8 cellular contexts compared by ENCODE assay signal in the genomic region with DNA sequence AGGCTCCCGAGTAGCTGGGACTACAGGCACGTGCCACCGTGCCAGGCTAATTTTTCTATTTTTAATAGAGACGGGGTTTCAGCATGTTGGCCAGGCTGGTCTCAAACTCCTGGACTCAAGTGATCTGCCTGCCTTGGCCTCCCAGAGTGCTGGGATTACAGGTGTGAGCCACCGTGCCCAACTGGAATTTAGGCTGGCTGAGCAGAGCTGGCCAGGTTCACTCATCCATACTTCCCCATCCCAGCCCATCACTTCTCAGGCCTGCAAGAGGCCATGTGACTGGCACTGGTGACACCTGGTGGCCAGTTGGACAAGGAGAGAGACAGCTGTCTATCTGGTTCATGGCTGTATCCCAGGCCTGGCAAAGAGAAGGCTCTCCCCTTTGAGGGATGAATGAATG. TPM values are rescaled to one million over a fixed set of nuclear protein-coding genes. Genes with fewer than 3 reads are reported as not detected.
DNase-seq lines count a peak whose midpoint lies in the region; ATAC-seq and TF ChIP-seq lines count a peak whose summit lies in the region.
"Not testable (repeated sequence)": the region's sequence is repeated elsewhere in the genome, so short reads cannot be mapped to it uniquely, and the experiment has no call there.

No MANE protein-coding gene starts in this region.

- TF ChIP-seq CTCF in AG04449 (IDR thresholded peaks at IDR 0.05; ENCODE audit: insufficient read depth, low read length, missing control alignments): peak; percentile 81
- TF ChIP-seq CTCF in mammary epithelial cell (conservative IDR thresholded peaks at IDR 0.05 in 1 of 2, IDR thresholded peaks at IDR 0.05 in 1 of 2; ENCODE audit: extremely low read depth in 1 of 2, insufficient read depth in 1 of 2, low read depth in 1 of 2, low read length in 2 of 2): peak; percentile 67 to 82
- TF ChIP-seq CTCF in smooth muscle cell (IDR thresholded peaks at IDR 0.05; ENCODE audit: borderline replicate concordance, insufficient read depth, poor library complexity, severe bottlenecking): peak; percentile 66

- H2AFZ ChIP-seq in mammary epithelial cell (ENCODE audit: low read depth, low read length); smooth muscle cell (ENCODE audit: low read depth): not testable (repeated sequence)

- H3K79me2 ChIP-seq in mammary epithelial cell (ENCODE audit: insufficient read depth, low read length); smooth muscle cell (ENCODE audit: low read depth): not testable (repeated sequence)

- BruUV-seq in mammary epithelial cell (replicated peaks; lab: Mats Ljungman, UMichigan): not testable (repeated sequence)

- H4K20me1 ChIP-seq in mammary epithelial cell (ENCODE audit: insufficient read depth, low read length); smooth muscle cell (ENCODE audit: low read depth): not testable (repeated sequence)

- H3K27ac ChIP-seq in mammary epithelial cell (ENCODE audit: insufficient read depth, low read depth, low read length); smooth muscle cell (ENCODE audit: low read depth): not testable (repeated sequence)

- H3K36me3 ChIP-seq in mammary epithelial cell (ENCODE audit: insufficient read depth, low read length); smooth muscle cell (ENCODE audit: low read depth): not testable (repeated sequence)

- POLR2A ChIA-PET in AG04449 (lab: Yijun Ruan, JAX): interaction anchor here (0.7 to 0.8 kb wide), 2 partner anchors 31 to 91 kb away, joined by 3 to 4 read pairs; partner anchors contain the start of gene STING1

- in situ Hi-C loops in mammary epithelial cell (cut with MboI; ENCODE audit: low sequenced_read_pairs in 2 of 2): not testable (repeated sequence)

- CTCF ChIA-PET in AG04449 (lab: Yijun Ruan, JAX): interaction anchor here (0.7 to 14.1 kb wide), 24 partner anchors 10 to 175 kb away, joined by 3 to 730 read pairs (median 4); partner anchors contain the start of genes DNAJC18 and STING1
- CTCF ChIA-PET in mammary epithelial cell (lab: Charles Lee; ENCODE audit: low non-redundant PET): interaction anchor here (0.6 to 0.9 kb wide), 3 partner anchors 18 to 91 kb away, joined by 4 to 6 read pairs (median 5); no protein-coding TSS in a partner anchor

- H3F3A ChIP-seq in smooth muscle cell (ENCODE audit: low read depth): not testable (repeated sequence)

- H3K27me3 ChIP-seq in mammary epithelial cell (ENCODE audit: insufficient read depth, low read length); smooth muscle cell (ENCODE audit: low read depth): not testable (repeated sequence)

- 69% methylated on average over 5 of the region's 5 CpGs for WGBS in mammary epithelial cell (ENCODE audit: low coverage, missing lambda C conversion rate)
- WGBS in smooth muscle cell (ENCODE audit: low lambda C conversion rate): 89% methylated on average over 5 of the region's 5 CpGs

- not testable (repeated sequence) for H3K9ac ChIP-seq in mammary epithelial cell (ENCODE audit: insufficient read depth, low read length); smooth muscle cell (ENCODE audit: low read depth)

- peaks cover 21% of the 10 kb centered on the region for H3K4me1 ChIP-seq in mammary epithelial cell (ENCODE audit: insufficient read depth, low read length)
- not testable (repeated sequence) for H3K4me1 ChIP-seq in smooth muscle cell (ENCODE audit: low read depth)

- DNase-seq in AG04449 (ENCODE audit: low read depth, low spot score): not testable (repeated sequence)
- DNase-seq in NCI-H748 treated with DMSO at 0.1 percent for 48 hours (lab: John Stamatoyannopoulos, UW) (peak; percentile 27), mammary epithelial cell (peak; percentile 73), iPS-NIHi11 (ENCODE audit: low spot score) (peak; percentile 79), smooth muscle cell (lab: John Stamatoyannopoulos, UW; ENCODE audit: unreplicated experiment) (peak; percentile 8)
- peak; percentile 79 to 83 for DNase-seq in activated CD4-positive, alpha-beta T cell treated with anti-CD3 and anti-CD28 coated beads for 4 hours

- H3K9me3 ChIP-seq in mammary epithelial cell (replicated peaks; ENCODE audit: insufficient read depth, low read length); smooth muscle cell (replicated peaks; ENCODE audit: low read depth): not testable (repeated sequence)

- intact Hi-C loops in mammary epithelial cell (cut with micrococcal nuclease): loop anchor here (1.0 to 2.0 kb wide), 4 partner anchors 31 to 225 kb away; partner anchors contain the start of gene STING1

- ATAC-seq in GM18520 (IDR thresholded peaks at IDR 0.05; ENCODE audit: unreplicated experiment) (peak; percentile 41), HG03571 (IDR thresholded peaks at IDR 0.05; ENCODE audit: unreplicated experiment) (peak; percentile 54)

- dilution Hi-C loops in mammary epithelial cell (cut with HindIII; ENCODE audit: low sequenced_read_pairs): not testable (repeated sequence)

- not testable (repeated sequence) for H3K4me2 ChIP-seq in mammary epithelial cell (ENCODE audit: insufficient read depth, low read depth, low read length); smooth muscle cell

- not testable (repeated sequence) for H3K4me3 ChIP-seq in AG04449 (ENCODE audit: low read depth, low read length); mammary epithelial cell (replicated peaks in 1 of 3; ENCODE audit: insufficient read depth in 1 of 3, low read depth in 2 of 3, low read length in 3 of 3); smooth muscle cell

RNA-seq across cellular contexts. Expression of gene STING1, which starts 30.9 kb away (rescaled TPM):
- 10 to 100 TPM; 10.7 to 36.6 TPM for total RNA-seq in mammary epithelial cell
- polyA plus RNA-seq in mammary epithelial cell: 35.3 TPM
- 22.4 TPM for polyA minus RNA-seq in mammary epithelial cell
- 5.8 and 7.5 TPM in 2 replicates for total RNA-seq in smooth muscle cell
- 7.8 and 9.6 TPM in 2 replicates for polyA plus RNA-seq in smooth muscle cell

RNA-seq across cellular contexts. Expression of gene SMIM33, which starts 42.6 kb away (rescaled TPM):
- total RNA-seq in mammary epithelial cell (not detected), smooth muscle cell (not detected in 2 replicates)
- polyA plus RNA-seq in mammary epithelial cell (not detected), smooth muscle cell (not detected in 2 replicates)
- not detected for polyA minus RNA-seq in mammary epithelial cell

RNA-seq across cellular contexts. Expression of gene UBE2D2, which starts 47.7 kb away (rescaled TPM):
- 100 to 1,000 TPM in 1 of 2 donors, 10 to 100 TPM in 1; 47.0 to 141 TPM for total RNA-seq in mammary epithelial cell
- polyA plus RNA-seq in mammary epithelial cell: 40.1 TPM
- polyA minus RNA-seq in mammary epithelial cell: 66.4 TPM
- total RNA-seq in smooth muscle cell: 69.3 and 76.5 TPM in 2 replicates
- 174 and 200 TPM in 2 replicates for polyA plus RNA-seq in smooth muscle cell

RNA-seq across cellular contexts. Expression of gene ECSCR, which starts 50.9 kb away (rescaled TPM):
- total RNA-seq in mammary epithelial cell (not detected), smooth muscle cell (1.7 TPM in 1 of 2 replicates, not detected in the other)
- polyA plus RNA-seq in mammary epithelial cell (not detected), smooth muscle cell (0.41 and 0.52 TPM in 2 replicates)
- polyA minus RNA-seq in mammary epithelial cell: not detected
